ENCODE assay signal across 1 cellular context in genomic region chr12:64759035-64759894, GRCh38.
TF ChIP-seq lines count a peak whose summit lies in the region.

Gene GNS (minus strand): TSS chr12:64759406. CDS start chr12:64759276, 130 bp downstream.

TF ChIP-seq in HepG2, 621 proteins besides CTCF, POLR2A, EP300 and RAD21 (continued from another document and continues in another):
- TF ChIP-seq, protein P1, sequence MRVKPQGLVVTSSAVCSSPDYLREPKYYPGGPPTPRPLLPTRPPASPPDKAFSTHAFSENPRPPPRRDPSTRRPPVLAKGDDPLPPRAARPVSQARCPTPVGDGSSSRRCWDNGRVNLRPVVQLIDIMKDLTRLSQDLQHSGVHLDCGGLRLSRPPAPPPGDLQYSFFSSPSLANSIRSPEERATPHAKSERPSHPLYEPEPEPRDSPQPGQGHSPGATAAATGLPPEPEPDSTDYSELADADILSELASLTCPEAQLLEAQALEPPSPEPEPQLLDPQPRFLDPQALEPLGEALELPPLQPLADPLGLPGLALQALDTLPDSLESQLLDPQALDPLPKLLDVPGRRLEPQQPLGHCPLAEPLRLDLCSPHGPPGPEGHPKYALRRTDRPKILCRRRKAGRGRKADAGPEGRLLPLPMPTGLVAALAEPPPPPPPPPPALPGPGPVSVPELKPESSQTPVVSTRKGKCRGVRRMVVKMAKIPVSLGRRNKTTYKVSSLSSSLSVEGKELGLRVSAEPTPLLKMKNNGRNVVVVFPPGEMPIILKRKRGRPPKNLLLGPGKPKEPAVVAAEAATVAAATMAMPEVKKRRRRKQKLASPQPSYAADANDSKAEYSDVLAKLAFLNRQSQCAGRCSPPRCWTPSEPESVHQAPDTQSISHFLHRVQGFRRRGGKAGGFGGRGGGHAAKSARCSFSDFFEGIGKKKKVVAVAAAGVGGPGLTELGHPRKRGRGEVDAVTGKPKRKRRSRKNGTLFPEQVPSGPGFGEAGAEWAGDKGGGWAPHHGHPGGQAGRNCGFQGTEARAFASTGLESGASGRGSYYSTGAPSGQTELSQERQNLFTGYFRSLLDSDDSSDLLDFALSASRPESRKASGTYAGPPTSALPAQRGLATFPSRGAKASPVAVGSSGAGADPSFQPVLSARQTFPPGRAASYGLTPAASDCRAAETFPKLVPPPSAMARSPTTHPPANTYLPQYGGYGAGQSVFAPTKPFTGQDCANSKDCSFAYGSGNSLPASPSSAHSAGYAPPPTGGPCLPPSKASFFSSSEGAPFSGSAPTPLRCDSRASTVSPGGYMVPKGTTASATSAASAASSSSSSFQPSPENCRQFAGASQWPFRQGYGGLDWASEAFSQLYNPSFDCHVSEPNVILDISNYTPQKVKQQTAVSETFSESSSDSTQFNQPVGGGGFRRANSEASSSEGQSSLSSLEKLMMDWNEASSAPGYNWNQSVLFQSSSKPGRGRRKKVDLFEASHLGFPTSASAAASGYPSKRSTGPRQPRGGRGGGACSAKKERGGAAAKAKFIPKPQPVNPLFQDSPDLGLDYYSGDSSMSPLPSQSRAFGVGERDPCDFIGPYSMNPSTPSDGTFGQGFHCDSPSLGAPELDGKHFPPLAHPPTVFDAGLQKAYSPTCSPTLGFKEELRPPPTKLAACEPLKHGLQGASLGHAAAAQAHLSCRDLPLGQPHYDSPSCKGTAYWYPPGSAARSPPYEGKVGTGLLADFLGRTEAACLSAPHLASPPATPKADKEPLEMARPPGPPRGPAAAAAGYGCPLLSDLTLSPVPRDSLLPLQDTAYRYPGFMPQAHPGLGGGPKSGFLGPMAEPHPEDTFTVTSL (CRISPR knock-in tag; IDR thresholded peaks at IDR 0.05; ENCODE audit: borderline replicate concordance) = no peak
- TF ChIP-seq NR0B2 (CRISPR knock-in tag; IDR thresholded peaks at IDR 0.05) (no peak; the same call in 1 of the 2 replicates), HOXA7 (CRISPR knock-in tag; IDR thresholded peaks at IDR 0.05) (no peak), TOPORS (CRISPR knock-in tag; IDR thresholded peaks at IDR 0.05) (0 out of 2 replicates have a peak, but pooled peaks have one; percentile 33), MTF2 (CRISPR knock-in tag; IDR thresholded peaks at IDR 0.05; ENCODE audit: borderline replicate concordance) (peak; percentile 46; the same call in 1 of the 2 replicates), KLF12 (CRISPR knock-in tag; IDR thresholded peaks at IDR 0.05; ENCODE audit: borderline replicate concordance) (peak; percentile 68; the same call in 1 of the 2 replicates), ZNF546 (CRISPR knock-in tag; conservative IDR thresholded peaks at IDR 0.05) (0 out of 2 replicates have a peak, but pooled peaks have one; percentile 40), PHF8 (CRISPR knock-in tag; IDR thresholded peaks at IDR 0.05) (peak; percentile 83), BORCS8-MEF2B (CRISPR knock-in tag; IDR thresholded peaks at IDR 0.05) (peak; percentile 52; the same call in 1 of the 2 replicates), CCAR2 (optimal IDR thresholded peaks at IDR 0.05; ENCODE audit: low read depth, low read length) (no peak), MEF2D (CRISPR knock-in tag; IDR thresholded peaks at IDR 0.05) (peak; percentile 89), ZNF263 (CRISPR knock-in tag; IDR thresholded peaks at IDR 0.05) (no peak; the same call in 1 of the 2 replicates), ZUFSP (CRISPR knock-in tag; IDR thresholded peaks at IDR 0.05; ENCODE audit: borderline replicate concordance) (no peak), CHD4 (IDR thresholded peaks at IDR 0.05; ENCODE audit: borderline replicate concordance, low read length) (no peak), AHR (CRISPR knock-in tag; IDR thresholded peaks at IDR 0.05) (peak; percentile 81; the same call in 1 of the 2 replicates), GTF2F1 (IDR thresholded peaks at IDR 0.05; ENCODE audit: low read length) (peak; percentile 77; the same call in 1 of the 2 replicates), ZBTB1 (CRISPR knock-in tag; IDR thresholded peaks at IDR 0.05; ENCODE audit: borderline replicate concordance) (no peak), ZNF816 (CRISPR knock-in tag; IDR thresholded peaks at IDR 0.05; ENCODE audit: borderline replicate concordance) (0 out of 2 replicates have a peak, but pooled peaks have one; percentile 43), HOXA3 (CRISPR knock-in tag; IDR thresholded peaks at IDR 0.05) (peak; percentile 77; the same call in 1 of the 2 replicates), ZNF589 (CRISPR knock-in tag; conservative IDR thresholded peaks at IDR 0.05) (peak; percentile 77; the same call in 1 of the 2 replicates), ONECUT2 (CRISPR knock-in tag; IDR thresholded peaks at IDR 0.05) (0 out of 2 replicates have a peak, but pooled peaks have one; percentile 6), PCBP1 (IDR thresholded peaks at IDR 0.05; ENCODE audit: borderline replicate concordance, low read depth, low read length) (0 out of 2 replicates have a peak, but pooled peaks have one; percentile 61), MXD4 (CRISPR knock-in tag; IDR thresholded peaks at IDR 0.05) (0 out of 2 replicates have a peak, but pooled peaks have one; percentile 27), PRMT3 (CRISPR knock-in tag; IDR thresholded peaks at IDR 0.05; ENCODE audit: borderline replicate concordance, low read depth) (no peak), RARG (CRISPR knock-in tag; IDR thresholded peaks at IDR 0.05; ENCODE audit: low read depth) (no peak), ZSCAN29 (CRISPR knock-in tag; conservative IDR thresholded peaks at IDR 0.05) (no peak), AGO2 (optimal IDR thresholded peaks at IDR 0.05; ENCODE audit: low read depth, low read length) (peak; percentile 64), EEA1 (CRISPR knock-in tag; IDR thresholded peaks at IDR 0.05; ENCODE audit: borderline replicate concordance) (0 out of 2 replicates have a peak, but pooled peaks have one; percentile 60), ZNF674 (CRISPR knock-in tag; IDR thresholded peaks at IDR 0.05; ENCODE audit: low read depth) (0 out of 2 replicates have a peak, but pooled peaks have one; percentile 48), SOX6 (IDR thresholded peaks at IDR 0.05) (no peak), SOX6 (CRISPR knock-in tag; IDR thresholded peaks at IDR 0.05) (peak; percentile 69; the same call in 1 of the 2 replicates), NFAT5 (CRISPR knock-in tag; IDR thresholded peaks at IDR 0.05) (0 out of 2 replicates have a peak, but pooled peaks have one; percentile 26)
- TF ChIP-seq, protein P2, sequence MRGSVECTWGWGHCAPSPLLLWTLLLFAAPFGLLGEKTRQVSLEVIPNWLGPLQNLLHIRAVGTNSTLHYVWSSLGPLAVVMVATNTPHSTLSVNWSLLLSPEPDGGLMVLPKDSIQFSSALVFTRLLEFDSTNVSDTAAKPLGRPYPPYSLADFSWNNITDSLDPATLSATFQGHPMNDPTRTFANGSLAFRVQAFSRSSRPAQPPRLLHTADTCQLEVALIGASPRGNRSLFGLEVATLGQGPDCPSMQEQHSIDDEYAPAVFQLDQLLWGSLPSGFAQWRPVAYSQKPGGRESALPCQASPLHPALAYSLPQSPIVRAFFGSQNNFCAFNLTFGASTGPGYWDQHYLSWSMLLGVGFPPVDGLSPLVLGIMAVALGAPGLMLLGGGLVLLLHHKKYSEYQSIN (CRISPR knock-in tag; IDR thresholded peaks at IDR 0.05; ENCODE audit: borderline replicate concordance) = no peak
- TF ChIP-seq, protein P3, sequence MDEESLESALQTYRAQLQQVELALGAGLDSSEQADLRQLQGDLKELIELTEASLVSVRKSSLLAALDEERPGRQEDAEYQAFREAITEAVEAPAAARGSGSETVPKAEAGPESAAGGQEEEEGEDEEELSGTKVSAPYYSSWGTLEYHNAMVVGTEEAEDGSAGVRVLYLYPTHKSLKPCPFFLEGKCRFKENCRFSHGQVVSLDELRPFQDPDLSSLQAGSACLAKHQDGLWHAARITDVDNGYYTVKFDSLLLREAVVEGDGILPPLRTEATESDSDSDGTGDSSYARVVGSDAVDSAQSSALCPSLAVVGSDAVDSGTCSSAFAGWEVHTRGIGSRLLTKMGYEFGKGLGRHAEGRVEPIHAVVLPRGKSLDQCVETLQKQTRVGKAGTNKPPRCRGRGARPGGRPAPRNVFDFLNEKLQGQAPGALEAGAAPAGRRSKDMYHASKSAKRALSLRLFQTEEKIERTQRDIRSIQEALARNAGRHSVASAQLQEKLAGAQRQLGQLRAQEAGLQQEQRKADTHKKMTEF (CRISPR knock-in tag; IDR thresholded peaks at IDR 0.05) = peak; percentile 60; the same call in 1 of the 2 replicates
- TF ChIP-seq, protein P4, sequence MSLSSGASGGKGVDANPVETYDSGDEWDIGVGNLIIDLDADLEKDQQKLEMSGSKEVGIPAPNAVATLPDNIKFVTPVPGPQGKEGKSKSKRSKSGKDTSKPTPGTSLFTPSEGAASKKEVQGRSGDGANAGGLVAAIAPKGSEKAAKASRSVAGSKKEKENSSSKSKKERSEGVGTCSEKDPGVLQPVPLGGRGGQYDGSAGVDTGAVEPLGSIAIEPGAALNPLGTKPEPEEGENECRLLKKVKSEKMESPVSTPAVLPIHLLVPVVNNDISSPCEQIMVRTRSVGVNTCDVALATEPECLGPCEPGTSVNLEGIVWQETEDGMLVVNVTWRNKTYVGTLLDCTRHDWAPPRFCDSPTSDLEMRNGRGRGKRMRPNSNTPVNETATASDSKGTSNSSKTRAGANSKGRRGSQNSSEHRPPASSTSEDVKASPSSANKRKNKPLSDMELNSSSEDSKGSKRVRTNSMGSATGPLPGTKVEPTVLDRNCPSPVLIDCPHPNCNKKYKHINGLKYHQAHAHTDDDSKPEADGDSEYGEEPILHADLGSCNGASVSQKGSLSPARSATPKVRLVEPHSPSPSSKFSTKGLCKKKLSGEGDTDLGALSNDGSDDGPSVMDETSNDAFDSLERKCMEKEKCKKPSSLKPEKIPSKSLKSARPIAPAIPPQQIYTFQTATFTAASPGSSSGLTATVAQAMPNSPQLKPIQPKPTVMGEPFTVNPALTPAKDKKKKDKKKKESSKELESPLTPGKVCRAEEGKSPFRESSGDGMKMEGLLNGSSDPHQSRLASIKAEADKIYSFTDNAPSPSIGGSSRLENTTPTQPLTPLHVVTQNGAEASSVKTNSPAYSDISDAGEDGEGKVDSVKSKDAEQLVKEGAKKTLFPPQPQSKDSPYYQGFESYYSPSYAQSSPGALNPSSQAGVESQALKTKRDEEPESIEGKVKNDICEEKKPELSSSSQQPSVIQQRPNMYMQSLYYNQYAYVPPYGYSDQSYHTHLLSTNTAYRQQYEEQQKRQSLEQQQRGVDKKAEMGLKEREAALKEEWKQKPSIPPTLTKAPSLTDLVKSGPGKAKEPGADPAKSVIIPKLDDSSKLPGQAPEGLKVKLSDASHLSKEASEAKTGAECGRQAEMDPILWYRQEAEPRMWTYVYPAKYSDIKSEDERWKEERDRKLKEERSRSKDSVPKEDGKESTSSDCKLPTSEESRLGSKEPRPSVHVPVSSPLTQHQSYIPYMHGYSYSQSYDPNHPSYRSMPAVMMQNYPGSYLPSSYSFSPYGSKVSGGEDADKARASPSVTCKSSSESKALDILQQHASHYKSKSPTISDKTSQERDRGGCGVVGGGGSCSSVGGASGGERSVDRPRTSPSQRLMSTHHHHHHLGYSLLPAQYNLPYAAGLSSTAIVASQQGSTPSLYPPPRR (CRISPR knock-in tag; IDR thresholded peaks at IDR 0.05; ENCODE audit: borderline replicate concordance) = peak; percentile 54; the same call in 1 of the 2 replicates
